Comparison of ENCODE assay signal across 11 cellular contexts in genomic region chr1:151309851-151310323, GRCh38. TPM values are rescaled to one million over a fixed set of nuclear protein-coding genes. Genes with fewer than 3 reads are reported as not detected.
DNase-seq lines count a peak whose midpoint lies in the region; ATAC-seq and TF ChIP-seq lines count a peak whose summit lies in the region.
"Had no signal": no experiment of that assay in that cellular context is flagged by ENCODE, and none has a peak within 500 bp of the region (broad histone marks: within the 10 kb centered on the region; RNA-seq: fewer than 3 reads in every experiment).

No MANE protein-coding gene starts in this region.

- no peak overlapping the region for H3K4me3 ChIP-seq in CD4-positive, alpha-beta memory T cell (ENCODE audit: low read length in 2 of 2)
- H3K4me3 ChIP-seq in NT2/D1 (ENCODE audit: insufficient read length, low read depth) (no peak overlapping the region), fibroblast of pulmonary artery (replicated peaks; ENCODE audit: low read depth, low read length) (no peak overlapping the region)

- POLR2A ChIA-PET in CD4-positive, alpha-beta memory T cell (lab: Charles Lee; ENCODE audit: partially characterized antibody) = interaction anchor here (0.8 to 2.8 kb wide), 5 partner anchors 16 to 31 kb away, joined by 3 to 14 read pairs (median 3); partner anchors contain the start of gene PI4KB

- no peak for DNase-seq in CD4-positive, alpha-beta memory T cell
- DNase-seq in NT2/D1 (ENCODE audit: low read depth, low spot score) = peak; percentile 57
- DNase-seq in fibroblast of pulmonary artery (ENCODE audit: low read depth) = peak; percentile 67
- DNase-seq in omental fat pad (ENCODE audit: low spot score) = no peak
- DNase-seq in NCI-H510A (lab: John Stamatoyannopoulos, UW) = no peak
- DNase-seq in HPDE6-E6E7 (ENCODE audit: extremely low spot score) = no peak
- DNase-seq: activated CD4-positive, alpha-beta T cell treated with anti-CD3 and anti-CD28 coated beads for 1 hour; Calu3; NCI-H510A treated with DMSO at 0.1 percent for 48 hours had no signal

- H3K9me3 Mint-ChIP-seq in CD4-positive, alpha-beta memory T cell = no peaks in the 10 kb centered on the region

- H3K27me3 Mint-ChIP-seq in CD4-positive, alpha-beta memory T cell = no peaks in the 10 kb centered on the region

- H3K9me3 ChIP-seq in CD4-positive, alpha-beta memory T cell (ENCODE audit: control insufficient read depth in 1 of 2, low read length in 2 of 2) = no peaks in the 10 kb centered on the region
- H3K9me3 ChIP-seq in NT2/D1 (ENCODE audit: insufficient read depth, low read length) = no peaks in the 10 kb centered on the region

- peak overlapping the region; percentile 57 for H3K9ac ChIP-seq in NT2/D1 (ENCODE audit: insufficient read length, low read depth)

- peak overlapping the region in 4 of 7 donors; percentile 15 to 81 (median 40) for H3K27ac Mint-ChIP-seq in CD4-positive, alpha-beta memory T cell

- H3K4me1 Mint-ChIP-seq in CD4-positive, alpha-beta memory T cell = peaks cover 20 to 44% (median 33%) of the 10 kb centered on the region in 4 donors

- TF ChIP-seq CTCF in fibroblast of pulmonary artery (IDR thresholded peaks at IDR 0.05; ENCODE audit: low read length, missing control alignments) (no peak), omental fat pad (IDR thresholded peaks at IDR 0.05) (no peak)

- H3K4me1 ChIP-seq in CD4-positive, alpha-beta memory T cell (ENCODE audit: insufficient read depth, low read length) = peaks cover 37% of the 10 kb centered on the region
- peaks cover 20% of the 10 kb centered on the region for H3K4me1 ChIP-seq in NT2/D1 (ENCODE audit: insufficient read depth, insufficient read length)

- peak; percentile 45 for ATAC-seq in omental fat pad (ENCODE audit: low FRiP score)
- no peak for ATAC-seq in GM21381 (IDR thresholded peaks at IDR 0.05; ENCODE audit: unreplicated experiment)
- no peak for ATAC-seq in GM21723 (IDR thresholded peaks at IDR 0.05; ENCODE audit: unreplicated experiment)

- no peak overlapping the region for H3K27ac ChIP-seq in CD4-positive, alpha-beta memory T cell (ENCODE audit: low read depth, low read length)

- CTCF ChIA-PET in CD4-positive, alpha-beta memory T cell (lab: Charles Lee; ENCODE audit: partially characterized antibody) = interaction anchor here (3.0 to 5.8 kb wide), 2 partner anchors 9 to 31 kb away, joined by 34 to 46 read pairs; no protein-coding TSS in a partner anchor

- peaks cover 83% of the 10 kb centered on the region for H3K36me3 ChIP-seq in CD4-positive, alpha-beta memory T cell (ENCODE audit: insufficient read depth, low read length)
- peaks cover 79% of the 10 kb centered on the region for H3K36me3 ChIP-seq in NT2/D1 (ENCODE audit: insufficient read depth, insufficient read length, low read length)

- H3K4me3 Mint-ChIP-seq in CD4-positive, alpha-beta memory T cell = no peak overlapping the region

- H3K36me3 Mint-ChIP-seq in CD4-positive, alpha-beta memory T cell = peaks cover 39 to 89% of the 10 kb centered on the region in 2 donors

- no peaks in the 10 kb centered on the region for H3K27me3 ChIP-seq in CD4-positive, alpha-beta memory T cell (ENCODE audit: insufficient read depth, low read length)
- no peaks in the 10 kb centered on the region for H3K27me3 ChIP-seq in NT2/D1 (ENCODE audit: insufficient read depth, insufficient read length)

- intact Hi-C loops in CD4-positive, alpha-beta memory T cell (cut with micrococcal nuclease) = no loop called here

RNA-seq across cellular contexts. Expression of gene PI4KB, which starts 17.3 kb away (rescaled TPM):
- total RNA-seq in CD4-positive, alpha-beta memory T cell = 10 to 100 TPM; 87.2 to 97.4 TPM
- 10 to 100 TPM; 56.6 to 68.8 TPM for polyA plus RNA-seq in CD4-positive, alpha-beta memory T cell
- 100 to 1,000 TPM in 1 of 4 donors, 10 to 100 TPM in 3; 80.4 to 109 (median 87.2) TPM for total RNA-seq in omental fat pad

RNA-seq across cellular contexts. Expression of gene ZNF687, which starts 27.8 kb away (rescaled TPM):
- 10 to 100 TPM; 39.2 to 39.3 TPM for total RNA-seq in CD4-positive, alpha-beta memory T cell
- polyA plus RNA-seq in CD4-positive, alpha-beta memory T cell = 1 to 10 TPM in 1 of 2 donors, under 1 TPM in 1; 0.36 to 1.3 TPM
- 10 to 100 TPM; 10.1 to 15.3 (median 14.2) TPM for total RNA-seq in omental fat pad

RNA-seq across cellular contexts. Expression of gene RFX5, which starts 37.2 kb away (rescaled TPM):
- 10 to 100 TPM; 56.3 to 64.3 TPM for total RNA-seq in CD4-positive, alpha-beta memory T cell
- polyA plus RNA-seq in CD4-positive, alpha-beta memory T cell = 10 to 100 TPM; 32.1 to 33.6 TPM
- 10 to 100 TPM; 20.1 to 50.6 (median 24.4) TPM for total RNA-seq in omental fat pad

RNA-seq across cellular contexts. Expression of gene PSMD4, which starts 55.4 kb away (rescaled TPM):
- 100 to 1,000 TPM; 143 to 151 TPM for total RNA-seq in CD4-positive, alpha-beta memory T cell
- polyA plus RNA-seq in CD4-positive, alpha-beta memory T cell = 100 to 1,000 TPM; 242 to 380 TPM
- 100 to 1,000 TPM in 3 of 4 donors, 10 to 100 TPM in 1; 96.4 to 148 (median 131) TPM for total RNA-seq in omental fat pad

Comparison
In these comparisons a context has a peak if more than half of its experiments do, and no peak if none do; other contexts are left out.
1. DNase-seq: peak in NT2/D1 (single experiment) and fibroblast of pulmonary artery (single experiment); none in CD4-positive, alpha-beta memory T cell (0 of 5), omental fat pad (single experiment), NCI-H510A (single experiment) and HPDE6-E6E7 (single experiment).